ENCODE assay signal across 10 cellular contexts in the genomic region with DNA sequence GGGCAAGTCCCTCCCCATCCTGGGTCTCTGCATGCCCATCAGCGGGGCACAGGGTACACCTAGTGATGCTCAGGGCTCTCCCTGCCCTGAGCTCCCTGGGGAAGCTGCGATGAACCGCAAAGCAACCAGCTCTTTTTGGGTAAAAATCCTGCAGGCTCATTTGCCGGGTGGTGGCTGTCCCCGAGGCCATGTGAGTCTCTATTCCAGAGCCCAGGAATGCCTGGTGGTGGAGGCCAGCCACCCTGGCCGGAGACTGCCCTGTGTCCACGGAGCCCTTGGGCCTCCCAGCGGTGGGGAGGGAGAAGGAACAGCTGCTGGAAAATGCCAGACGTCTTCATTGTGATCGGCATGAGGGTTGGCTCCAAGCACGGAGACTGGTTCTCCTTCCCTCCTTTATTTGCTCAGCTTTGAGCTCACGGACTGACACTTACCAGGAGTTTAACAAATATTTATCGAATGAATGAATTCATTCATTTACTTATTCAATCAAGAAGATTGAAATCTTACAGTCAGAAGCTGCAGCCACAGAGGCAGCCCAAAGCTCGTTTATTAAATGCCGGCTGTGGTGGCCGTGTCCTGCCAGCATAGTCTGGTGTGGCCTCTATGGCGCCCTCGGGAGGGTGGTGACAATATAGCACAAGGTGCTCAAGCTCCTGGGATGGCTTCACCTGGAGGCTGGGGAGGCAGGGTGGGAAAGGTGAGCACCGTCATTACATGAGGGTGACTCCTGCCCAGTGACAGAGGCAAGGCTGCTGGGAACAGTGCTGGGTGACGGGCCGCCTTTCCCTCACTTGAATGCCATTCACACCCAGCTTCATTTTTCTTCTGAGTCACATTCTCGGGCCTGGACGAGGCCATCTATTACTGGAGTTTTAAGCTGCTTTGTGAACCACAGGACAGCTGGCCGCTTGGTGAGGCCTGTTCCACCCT. TPM values are rescaled to one million over a fixed set of nuclear protein-coding genes. Genes with fewer than 3 reads are reported as not detected.
DNase-seq lines count a peak whose midpoint lies in the region; ATAC-seq and TF ChIP-seq lines count a peak whose summit lies in the region.
"Had no signal": no experiment of that assay in that cellular context is flagged by ENCODE, and none has a peak within 500 bp of the region (broad histone marks: within the 10 kb centered on the region; RNA-seq: fewer than 3 reads in every experiment).

No MANE protein-coding gene starts in this region.

- intact Hi-C loops in dorsolateral prefrontal cortex (cut with DNase I) = no loop called here

- no peak overlapping the region for H3K4me3 ChIP-seq in dorsolateral prefrontal cortex
- H3K4me3 ChIP-seq: BLaER1 had no signal

- peak in 39 of 56 donors; percentile 3 to 48 (median 31) for TF ChIP-seq CTCF in dorsolateral prefrontal cortex (IDR thresholded peaks at IDR 0.05 in 54 of 56, conservative IDR thresholded peaks at IDR 0.05 in 2 of 56; ENCODE audit: low read depth in 1 of 56, partially characterized antibody in 56 of 56)

- no peak overlapping the region for H3K27ac ChIP-seq in dorsolateral prefrontal cortex
- H3K27ac ChIP-seq: BLaER1 had no signal

- ATAC-seq in HG03354 (IDR thresholded peaks at IDR 0.05; ENCODE audit: poor library complexity, severe bottlenecking, unreplicated experiment) = no peak

- DNase-seq in NCI-H1092 treated with DMSO at 0.1 percent for 48 hours (lab: John Stamatoyannopoulos, UW) = peak; percentile 49
- no peak for DNase-seq in NCI-H1092 (lab: John Stamatoyannopoulos, UW)
- DNase-seq in NCI-H748 treated with DMSO at 0.1 percent for 48 hours (lab: John Stamatoyannopoulos, UW) = peak; percentile 5
- no peak for DNase-seq in dorsolateral prefrontal cortex
- DNase-seq in midbrain (lab: John Stamatoyannopoulos, UW) = peak; percentile 24
- DNase-seq in H4 (ENCODE audit: low spot score) = no peak
- DNase-seq in T-helper 1 cell = no peak
- DNase-seq: activated B cell treated with CpG ODN at 0.5 μM for 24 hours had no signal

- H3K27me3 ChIP-seq in dorsolateral prefrontal cortex = peaks cover 0 to 11% (median 0%) of the 10 kb centered on the region in 45 donors

RNA-seq across cellular contexts. Expression of a gene that starts 31.1 kb away (rescaled TPM):
- 100 to 1,000 TPM in 114 of 120 experiments, 10 to 100 TPM in 6; 37.8 to 246 (median 142) TPM for total RNA-seq in dorsolateral prefrontal cortex
- total RNA-seq in H4 (2014; rRNA removed; shearing (Covaris generic)) = 3.3 and 4.2 TPM in 2 replicates
- total RNA-seq: activated B cell treated with CpG ODN at 0.5 μM for 24 hours had no signal

Comparison
In these comparisons a context has a peak if more than half of its experiments do, and no peak if none do; other contexts are left out.
1. DNase-seq: peak in NCI-H1092 treated with DMSO at 0.1 percent for 48 hours (single experiment), NCI-H748 treated with DMSO at 0.1 percent for 48 hours (single experiment) and midbrain (single experiment); none in NCI-H1092 (single experiment), dorsolateral prefrontal cortex (0 of 10), H4 (single experiment) and T-helper 1 cell (0 of 5).